9 cellular contexts compared by ENCODE assay signal in genomic region chr1:239920214-239920613, GRCh38.
"Had no signal": no experiment of that assay in that cellular context is flagged by ENCODE, and none has a peak within 500 bp of the region (broad histone marks: within the 10 kb centered on the region; RNA-seq: fewer than 3 reads in every experiment).

No MANE protein-coding gene starts in this region.

- DNase-seq: GM23248, GOT3, H7, H9, HCEC 1CT, HFFc6 had no signal

- H3K9ac ChIP-seq: GM23248 had no signal

- H3K36me3 ChIP-seq: HAP-1 had no signal

- H3K4me3 Mint-ChIP-seq: GM23338, H9, HFFc6 had no signal

- H3K9me3 ChIP-seq: HAP-1 had no signal

- H3K27ac Mint-ChIP-seq: GM23338, H9, HFFc6 had no signal

- FAIRE-seq: H54 had no signal

- H2AFZ ChIP-seq: GM23248, GM23338 had no signal

- H3K4me2 ChIP-seq: GM23338 had no signal

- H3K4me3 ChIP-seq: GM23248, GM23338, HAP-1 had no signal

- H3K9me3 Mint-ChIP-seq: HFFc6 had no signal

- H3K27ac ChIP-seq: GM23248 had no signal
